ENCODE assay signal across 8 cellular contexts in genomic region chr1:31954607-31955283, GRCh38. TPM values are rescaled to one million over a fixed set of nuclear protein-coding genes. Genes with fewer than 3 reads are reported as not detected.
DNase-seq lines count a peak whose midpoint lies in the region; FAIRE-seq and TF ChIP-seq lines count a peak whose summit lies in the region.

No MANE protein-coding gene starts in this region.

- H3K27ac ChIP-seq in duodenal mucosa (ENCODE audit: low read depth, low read length), result peak overlapping the region; percentile 77
- H3K27ac ChIP-seq in mesenchymal stem cell (ENCODE audit: low read length, poor library complexity, severe bottlenecking), result peak overlapping the region; percentile 96
- H3K27ac ChIP-seq in tibial nerve, result peak overlapping the region; percentile 78 to 96 (median 85)

- H3K23ac ChIP-seq in mesenchymal stem cell (ENCODE audit: low read length in 2 of 2), result peak overlapping the region in 1 of 2 experiments; percentile 43

- H3K9me3 ChIP-seq in duodenal mucosa (ENCODE audit: control insufficient read depth in 1 of 2, low read length in 2 of 2) (no peaks in the 10 kb centered on the region), mesenchymal stem cell (ENCODE audit: control insufficient read depth, low read length) (no peaks in the 10 kb centered on the region), tibial nerve (no peaks in the 10 kb centered on the region)

- peak overlapping the region; percentile 13 to 57 for H3K9ac ChIP-seq in duodenal mucosa (ENCODE audit: low read depth in 1 of 2, low read length in 2 of 2)
- H3K9ac ChIP-seq in mesenchymal stem cell (ENCODE audit: low read length), result peak overlapping the region; percentile 93

- WGBS in mesenchymal stem cell, result 2% methylated on average over 6 of the region's 6 CpGs
- 21 to 28% methylated on average over 6 of the region's 6 CpGs for WGBS in tibial nerve, 2 donors

- H2AFZ ChIP-seq in mesenchymal stem cell (ENCODE audit: low read depth, low read length), result no peak overlapping the region

- H3K4me1 ChIP-seq in duodenal mucosa (ENCODE audit: control insufficient read depth in 1 of 2, insufficient read depth in 2 of 2, low read length in 2 of 2), result peaks cover 28% of the 10 kb centered on the region in 2 donors
- H3K4me1 ChIP-seq in mesenchymal stem cell (ENCODE audit: control insufficient read depth, insufficient read depth, low read depth, low read length), result peaks cover 15% of the 10 kb centered on the region
- H3K4me1 ChIP-seq in tibial nerve, result peaks cover 0 to 38% (median 28%) of the 10 kb centered on the region in 4 donors

- H4K8ac ChIP-seq in mesenchymal stem cell (ENCODE audit: low read length), result peak overlapping the region; percentile 93

- H3K14ac ChIP-seq in mesenchymal stem cell (ENCODE audit: low read length in 2 of 2), result peak overlapping the region in 1 of 2 experiments; percentile 50

- peak overlapping the region; percentile 100 for H2BK15ac ChIP-seq in mesenchymal stem cell (ENCODE audit: low read depth, poor library complexity, severe bottlenecking)

- H3K36me3 ChIP-seq in duodenal mucosa (ENCODE audit: control insufficient read depth in 1 of 2, insufficient read depth in 2 of 2, low read length in 2 of 2), result no peaks in the 10 kb centered on the region
- no peaks in the 10 kb centered on the region for H3K36me3 ChIP-seq in mesenchymal stem cell (ENCODE audit: control insufficient read depth in 1 of 2, insufficient read depth in 2 of 2, low read depth in 1 of 2, low read length in 2 of 2)
- no peaks in the 10 kb centered on the region for H3K36me3 ChIP-seq in tibial nerve

- no peak overlapping the region for H3K4me2 ChIP-seq in mesenchymal stem cell (ENCODE audit: low read length, poor library complexity, severe bottlenecking)

- peak; percentile 91 to 97 for TF ChIP-seq EP300 in tibial nerve (IDR thresholded peaks at IDR 0.05)

- DNase-seq in GM18507 (ENCODE audit: extremely low spot score, insufficient read length, low read depth), result no peak
- peak; percentile 82 for DNase-seq in RCC 7860 (ENCODE audit: low spot score)
- DNase-seq in mesenchymal stem cell, result peak; percentile 99
- DNase-seq in tibial nerve (ENCODE audit: low spot score in 2 of 2), result peak; percentile 80 to 90
- DNase-seq in stimulated activated CD4-positive, alpha-beta T cell treated with anti-CD3 and anti-CD28 coated beads, Interleukin-4, amount 100 ng/mL, for 4 hours, result no peak
- DNase-seq in activated CD4-positive, alpha-beta T cell treated with anti-CD3 and anti-CD28 coated beads for 48 hours, result no peak
- DNase-seq in NCI-H524 treated with DMSO at 0.1 percent for 48 hours (lab: John Stamatoyannopoulos, UW), result no peak

- H2BK5ac ChIP-seq in mesenchymal stem cell (ENCODE audit: low read depth, low read length, poor library complexity, severe bottlenecking), result peak overlapping the region; percentile 19

- H2AK5ac ChIP-seq in mesenchymal stem cell (ENCODE audit: low read length, severe bottlenecking), result peak overlapping the region; percentile 78

- H3K27me3 ChIP-seq in duodenal mucosa (ENCODE audit: control insufficient read depth in 1 of 2, insufficient read depth in 2 of 2, low read length in 2 of 2) (no peaks in the 10 kb centered on the region), mesenchymal stem cell (ENCODE audit: control insufficient read depth in 1 of 2, insufficient read depth in 1 of 2, low read length in 2 of 2) (no peaks in the 10 kb centered on the region), tibial nerve (no peaks in the 10 kb centered on the region)

- H4K91ac ChIP-seq in mesenchymal stem cell (ENCODE audit: low read length), result peak overlapping the region; percentile 96

- peak overlapping the region; percentile 95 to 96 for H2BK12ac ChIP-seq in mesenchymal stem cell (ENCODE audit: low read length in 2 of 2)

- no peaks in the 10 kb centered on the region for H3K79me1 ChIP-seq in mesenchymal stem cell (replicated peaks; ENCODE audit: low read length, poor library complexity, severe bottlenecking)

- TF ChIP-seq POLR2A in tibial nerve (IDR thresholded peaks at IDR 0.05), result peak; percentile 18 to 47

- peak in 2 of 5 experiments; percentile 8 to 10 for TF ChIP-seq CTCF in tibial nerve (IDR thresholded peaks at IDR 0.05)

- FAIRE-seq in GM18507 (lab: Jason Lieb, UNC) (peak; percentile 63), RCC 7860 (lab: Jason Lieb, UNC) (peak; percentile 62)

- peak overlapping the region; percentile 94 for H2BK120ac ChIP-seq in mesenchymal stem cell (ENCODE audit: low read depth, low read length)

- peak overlapping the region; percentile 81 to 88 for H3K18ac ChIP-seq in mesenchymal stem cell (ENCODE audit: low read depth in 1 of 2, low read length in 2 of 2)

- H3K4ac ChIP-seq in mesenchymal stem cell (ENCODE audit: low read depth in 1 of 2, low read length in 2 of 2), result peak overlapping the region; percentile 92 to 99

- no peak overlapping the region for H3K4me3 ChIP-seq in duodenal mucosa (ENCODE audit: low read depth in 1 of 2, low read length in 2 of 2)
- peak overlapping the region in 1 of 2 experiments; percentile 67 for H3K4me3 ChIP-seq in mesenchymal stem cell (ENCODE audit: insufficient read depth in 1 of 2, low read depth in 1 of 2, low read length in 2 of 2)
- no peak overlapping the region for H3K4me3 ChIP-seq in tibial nerve

RNA-seq across cellular contexts. Expression of gene PTP4A2, which starts 16.6 kb away (rescaled TPM):
- polyA plus RNA-seq in mesenchymal stem cell (2013, experiment 1 of 2), result 541 TPM
- polyA plus RNA-seq in mesenchymal stem cell (2013, experiment 2 of 2), result 563 TPM
- total RNA-seq in tibial nerve, result 100 to 1,000 TPM; 127 to 184 (median 159) TPM

RNA-seq across cellular contexts. Expression of gene KHDRBS1, which starts 58.9 kb away (rescaled TPM):
- 111 TPM for polyA plus RNA-seq in mesenchymal stem cell (2013, experiment 1 of 2)
- 113 TPM for polyA plus RNA-seq in mesenchymal stem cell (2013, experiment 2 of 2)
- total RNA-seq in tibial nerve, result 10 to 100 TPM; 61.5 to 92.6 (median 78.6) TPM

Comparison
In these comparisons a context has a peak if more than half of its experiments do, and no peak if none do; other contexts are left out.
1. DNase-seq: peak in RCC 7860 (single experiment), mesenchymal stem cell (single experiment) and tibial nerve (2 of 2); none in GM18507 (single experiment), stimulated activated CD4-positive, alpha-beta T cell treated with anti-CD3 and anti-CD28 coated beads, Interleukin-4, amount 100 ng/mL, for 4 hours (0 of 2), activated CD4-positive, alpha-beta T cell treated with anti-CD3 and anti-CD28 coated beads for 48 hours (single experiment) and NCI-H524 treated with DMSO at 0.1 percent for 48 hours (single experiment).
2. Peak in every context shown above with its lines, with median percentiles within 50 percentile points of each other: H3K27ac ChIP-seq.